ENCODE assay signal across 9 cellular contexts in the genomic region with DNA sequence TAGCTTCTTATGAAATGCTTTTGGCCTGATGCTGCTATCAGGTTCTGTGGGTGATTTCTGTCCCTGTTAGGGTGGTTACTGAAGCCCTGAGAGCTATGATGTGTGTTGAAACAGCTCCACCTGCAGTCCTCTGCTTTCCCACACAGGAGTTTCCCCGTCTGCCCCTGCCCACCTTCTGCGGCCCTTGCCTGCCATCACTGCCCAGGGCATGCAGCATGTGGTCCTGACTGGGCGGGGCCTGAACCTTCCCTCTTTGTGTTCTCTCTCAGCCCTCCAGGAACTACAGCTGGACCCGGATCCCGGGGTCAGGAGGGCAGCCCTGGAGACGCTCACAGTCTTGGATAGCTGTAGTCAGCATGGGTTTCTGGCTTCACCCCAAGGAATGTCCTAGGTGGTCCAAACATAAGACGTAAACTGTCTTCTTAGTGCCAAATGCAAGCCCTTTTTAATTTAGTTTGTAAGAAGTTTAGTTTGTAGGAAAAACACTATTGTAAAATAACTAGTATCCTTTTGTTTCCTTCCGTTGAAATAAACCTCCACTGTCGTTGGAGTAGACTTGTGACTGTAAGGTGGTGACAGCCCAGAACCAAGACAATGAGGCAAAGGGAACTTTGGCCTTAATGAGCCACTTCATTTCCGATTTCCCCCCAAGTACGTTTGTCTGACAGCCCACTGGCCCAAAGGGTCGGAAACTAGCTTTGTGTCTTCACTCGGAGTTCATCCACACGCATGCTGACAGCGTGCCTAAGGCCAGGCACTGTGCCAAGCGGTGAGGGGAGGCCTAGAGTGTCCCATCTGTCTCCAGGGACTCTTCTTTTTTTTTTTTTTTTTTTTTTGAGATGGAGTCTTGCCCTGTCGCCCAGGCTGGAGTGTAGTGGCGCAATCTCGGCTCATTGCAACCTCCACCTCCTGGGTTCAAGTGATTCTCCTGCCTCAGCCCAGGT. TPM values are rescaled to one million over a fixed set of nuclear protein-coding genes. Genes with fewer than 3 reads are reported as not detected.
A peak's percentile ranks its signal among the peaks of the same experiment; 100 is the strongest.
DNase-seq lines count a peak whose midpoint lies in the region; ATAC-seq, FAIRE-seq and TF ChIP-seq lines count a peak whose summit lies in the region.
"Had no signal": no experiment of that assay in that cellular context is flagged by ENCODE, and none has a peak within 500 bp of the region (broad histone marks: within the 10 kb centered on the region; RNA-seq: fewer than 3 reads in every experiment).

No MANE protein-coding gene starts in this region.

- DNase-seq in EH (ENCODE audit: low read depth) (peak; percentile 69), MG63 (peak; percentile 71), astrocyte (ENCODE audit: low read depth) (peak; percentile 59), lung microvascular endothelial cell (ENCODE audit: low read depth in 2 of 2) (peak; percentile 50 to 54), NCI-H1048 (lab: John Stamatoyannopoulos, UW) (no peak), GM19240 (ENCODE audit: insufficient read length, low spot score) (no peak)

- H4K20me1 ChIP-seq in astrocyte (ENCODE audit: insufficient read depth, low read length) = no peaks in the 10 kb centered on the region

- H3K4me3 Mint-ChIP-seq in astrocyte (ENCODE audit: unreplicated experiment) = no peak overlapping the region

- H3K27ac ChIP-seq in astrocyte (ENCODE audit: low read depth, low read length) = no peak overlapping the region

- H3K9me3 Mint-ChIP-seq in astrocyte (ENCODE audit: unreplicated experiment) = no peaks in the 10 kb centered on the region

- H3K36me3 ChIP-seq in MG63 = peaks cover 39% of the 10 kb centered on the region
- peaks cover 13% of the 10 kb centered on the region for H3K36me3 ChIP-seq in astrocyte (ENCODE audit: insufficient read depth, low read length)

- peak overlapping the region; percentile 55 for H2AFZ ChIP-seq in astrocyte (ENCODE audit: low read depth, low read length)

- peaks cover 30% of the 10 kb centered on the region for H3K79me2 ChIP-seq in astrocyte (ENCODE audit: insufficient read depth, low read length)

- H3K9me3 ChIP-seq in MG63 (no peaks in the 10 kb centered on the region), astrocyte (ENCODE audit: insufficient read depth, low read depth, low read length) (no peaks in the 10 kb centered on the region)

- ATAC-seq in GM21381 (IDR thresholded peaks at IDR 0.05; ENCODE audit: unreplicated experiment) = no peak
- no peak for ATAC-seq in GM21526 (IDR thresholded peaks at IDR 0.05; ENCODE audit: low FRiP score, unreplicated experiment)

- FAIRE-seq in astrocyte (lab: Jason Lieb, UNC) = no peak

- no peak overlapping the region for H3K27ac Mint-ChIP-seq in astrocyte (ENCODE audit: unreplicated experiment)

- H3K9ac ChIP-seq in astrocyte (ENCODE audit: low read length) = no peak overlapping the region

- peaks cover 4% of the 10 kb centered on the region for H3K4me1 ChIP-seq in astrocyte (ENCODE audit: insufficient read depth, low read length)

- H3K27me3 Mint-ChIP-seq in astrocyte (ENCODE audit: low read depth, unreplicated experiment) = no peaks in the 10 kb centered on the region

- H3K4me1 Mint-ChIP-seq in astrocyte (ENCODE audit: low read depth, unreplicated experiment) = peaks cover 8% of the 10 kb centered on the region

- peak; percentile 33 for TF ChIP-seq CTCF in astrocyte (IDR thresholded peaks at IDR 0.05; ENCODE audit: insufficient read depth, low read depth, low read length)

- peaks cover 5% of the 10 kb centered on the region for H3K36me3 Mint-ChIP-seq in astrocyte (ENCODE audit: low read depth, unreplicated experiment)

- no peaks in the 10 kb centered on the region for H3K27me3 ChIP-seq in MG63
- H3K27me3 ChIP-seq in astrocyte (ENCODE audit: insufficient read depth, low read length) = no peaks in the 10 kb centered on the region

- H3K4me3 ChIP-seq in MG63 = no peak overlapping the region
- H3K4me3 ChIP-seq in astrocyte (ENCODE audit: insufficient read depth, low read depth, low read length) = no peak overlapping the region
- H3K4me3 ChIP-seq: lung had no signal

- H3K4me2 ChIP-seq in astrocyte (ENCODE audit: low read length) = no peak overlapping the region

RNA-seq across cellular contexts. Expression of a gene that starts 21.2 kb away (rescaled TPM):
- total RNA-seq in MG63 (2014; rRNA removed; shearing (Covaris generic); ENCODE audit: low replicate concordance) = 59.1 and 67.1 TPM in 2 replicates
- total RNA-seq in astrocyte = 2.7 and 5.9 TPM in 2 replicates
- total RNA-seq in lung microvascular endothelial cell = 2.0 and 5.0 TPM in 2 replicates

RNA-seq across cellular contexts. Expression of a gene that starts 55.0 kb away (rescaled TPM):
- not detected in 2 replicates for total RNA-seq in MG63 (2014; rRNA removed; shearing (Covaris generic); ENCODE audit: low replicate concordance)
- total RNA-seq in astrocyte = not detected in 2 replicates
- not detected in 2 replicates for total RNA-seq in lung microvascular endothelial cell

Comparison
In these comparisons a context has a peak if more than half of its experiments do, and no peak if none do; other contexts are left out.
1. DNase-seq: peak in EH (single experiment), MG63 (single experiment), astrocyte (single experiment) and lung microvascular endothelial cell (2 of 2); none in NCI-H1048 (single experiment) and GM19240 (single experiment).